In the genomic region with DNA sequence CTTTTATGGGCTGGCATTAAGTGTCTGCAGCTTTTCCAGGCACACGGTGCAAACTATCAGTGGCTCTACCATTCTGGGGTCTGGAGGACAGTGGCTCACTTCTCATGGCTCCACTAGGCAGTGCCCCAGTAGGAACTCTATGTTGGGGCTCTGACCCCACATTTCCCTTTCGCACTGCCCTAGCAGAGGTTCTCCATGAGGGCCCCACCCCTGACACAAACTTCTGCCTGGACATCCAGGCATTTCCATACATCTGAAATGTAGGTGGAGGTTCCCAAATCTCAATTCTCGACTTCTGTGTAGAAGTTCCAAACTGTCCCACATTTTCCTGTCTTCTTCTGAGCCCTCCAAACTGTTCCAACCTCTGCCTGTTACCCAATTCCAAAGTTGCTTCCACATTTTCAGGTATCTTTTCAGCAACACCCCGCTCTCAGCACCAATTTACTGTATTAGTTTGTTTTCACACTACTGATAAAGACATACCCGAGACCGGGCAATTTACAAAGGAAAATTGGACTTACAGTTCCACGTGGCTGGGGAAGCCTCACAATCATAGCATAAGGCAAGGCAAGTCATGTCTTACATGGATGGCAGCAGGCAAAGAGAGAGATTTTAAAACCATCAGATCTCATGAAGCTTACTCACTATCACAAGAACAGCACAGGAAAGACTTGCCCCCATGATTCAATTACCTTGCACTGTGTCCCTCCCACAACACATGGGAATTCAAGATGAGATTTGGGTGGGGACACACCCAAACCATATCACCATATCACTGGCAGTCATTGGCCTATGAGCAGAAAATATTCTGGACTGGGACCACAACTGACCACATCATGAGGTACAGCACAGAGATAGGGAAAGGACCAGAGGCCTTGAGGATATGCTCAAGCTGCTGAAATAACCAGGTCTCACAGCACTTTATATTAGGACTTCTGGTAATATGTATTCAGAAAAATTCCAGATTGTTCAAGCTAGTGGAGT, we compare ENCODE assay signal across 2 cellular contexts.
TF ChIP-seq lines count a peak whose summit lies in the region.

No MANE protein-coding gene starts in this region.

TF ChIP-seq in HCT116, 20 proteins besides CTCF, POLR2A, EP300 and RAD21:
- TF ChIP-seq CBX3 (IDR thresholded peaks at IDR 0.05; ENCODE audit: low read depth) = peak; percentile 40; the same call in 1 of the 2 replicates

TF ChIP-seq in K562, 482 proteins besides CTCF, POLR2A, EP300 and RAD21:
- TF ChIP-seq TRIM28 (IDR thresholded peaks at IDR 0.05) = 0 out of 2 replicates have a peak, but pooled peaks have one; percentile 32
- TF ChIP-seq ZNF431 (CRISPR knock-in tag; IDR thresholded peaks at IDR 0.05) = peak; percentile 73
- TF ChIP-seq ZNF707 (CRISPR knock-in tag; conservative IDR thresholded peaks at IDR 0.05) = peak; percentile 74; the same call in 1 of the 2 replicates
- TF ChIP-seq, protein P1, sequence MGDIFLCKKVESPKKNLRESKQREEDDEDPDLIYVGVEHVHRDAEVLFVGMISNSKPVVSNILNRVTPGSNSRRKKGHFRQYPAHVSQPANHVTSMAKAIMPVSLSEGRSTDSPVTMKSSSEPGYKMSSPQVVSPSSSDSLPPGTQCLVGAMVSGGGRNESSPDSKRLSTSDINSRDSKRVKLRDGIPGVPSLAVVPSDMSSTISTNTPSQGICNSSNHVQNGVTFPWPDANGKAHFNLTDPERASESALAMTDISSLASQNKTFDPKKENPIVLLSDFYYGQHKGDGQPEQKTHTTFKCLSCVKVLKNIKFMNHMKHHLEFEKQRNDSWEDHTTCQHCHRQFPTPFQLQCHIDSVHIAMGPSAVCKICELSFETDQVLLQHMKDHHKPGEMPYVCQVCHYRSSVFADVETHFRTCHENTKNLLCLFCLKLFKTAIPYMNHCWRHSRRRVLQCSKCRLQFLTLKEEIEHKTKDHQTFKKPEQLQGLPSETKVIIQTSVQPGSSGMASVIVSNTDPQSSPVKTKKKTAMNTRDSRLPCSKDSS (IDR thresholded peaks at IDR 0.05; ENCODE audit: low read depth, partially characterized antibody) = peak; percentile 39
- TF ChIP-seq CBX5 (IDR thresholded peaks at IDR 0.05; ENCODE audit: borderline replicate concordance, low read depth) = 0 out of 2 replicates have a peak, but pooled peaks have one; percentile 56
